In genomic region chr16:17272716-17273115, GRCh38 we compare ENCODE assay signal across 19 cellular contexts.
DNase-seq lines count a peak whose midpoint lies in the region; TF ChIP-seq lines count a peak whose summit lies in the region.
"Had no signal": no experiment of that assay in that cellular context is flagged by ENCODE, and none has a peak within 500 bp of the region (broad histone marks: within the 10 kb centered on the region; RNA-seq: fewer than 3 reads in every experiment).

No MANE protein-coding gene starts in this region.

- H3K27me3 Mint-ChIP-seq in T-helper 1 cell treated with Interleukin-12 subunit alpha and Interleukin-12 subunit beta and Interleukin-4 antibody, amounts not matched to agents 30 μg/mL and 1 μg/mL, for 36 hours (ENCODE audit: low read depth): no peaks in the 10 kb centered on the region
- H3K27me3 Mint-ChIP-seq in activated CD4-positive, alpha-beta memory T cell treated with anti-CD3 and anti-CD28 coated beads for 36 hours: no peaks in the 10 kb centered on the region
- H3K27me3 Mint-ChIP-seq in nephron progenitor cell (ENCODE audit: low read depth, poor library complexity): peaks cover 15% of the 10 kb centered on the region
- H3K27me3 Mint-ChIP-seq: activated naive CD4-positive, alpha-beta T cell treated with anti-CD3 and anti-CD28 coated beads, Interleukin-2, amount 50 U/mL, for 24 hours; CD4-positive, alpha-beta T cell had no signal

- peak overlapping the region; percentile 11 for H3K27ac Mint-ChIP-seq in T-helper 1 cell treated with Interleukin-12 subunit alpha and Interleukin-12 subunit beta and Interleukin-4 antibody, amounts not matched to agents 30 μg/mL and 1 μg/mL, for 36 hours
- H3K27ac Mint-ChIP-seq in activated CD4-positive, alpha-beta memory T cell treated with anti-CD3 and anti-CD28 coated beads for 36 hours: peak overlapping the region; percentile 20
- no peak overlapping the region for H3K27ac Mint-ChIP-seq in nephron progenitor cell
- H3K27ac Mint-ChIP-seq: activated naive CD4-positive, alpha-beta T cell treated with anti-CD3 and anti-CD28 coated beads, Interleukin-2, amount 50 U/mL, for 24 hours; CD4-positive, alpha-beta T cell had no signal

- in situ Hi-C loops in GM13976 (cut with MboI; ENCODE audit: low sequenced_read_pairs, unreplicated experiment): no loop called here

- peaks cover 0 to 59% (median 51%) of the 10 kb centered on the region in 4 donors for H3K4me1 ChIP-seq in sigmoid colon

- 82 to 88% methylated on average over 10 of the region's 10 CpGs for WGBS in sigmoid colon, 2 donors

- H3K9me3 ChIP-seq in sigmoid colon: no peaks in the 10 kb centered on the region
- H3K9me3 ChIP-seq: ovary had no signal

- intact Hi-C loops in activated CD4-positive, alpha-beta memory T cell treated with anti-CD3 and anti-CD28 coated beads for 36 hours (cut with micrococcal nuclease): loop anchor here (1.0 to 5.0 kb wide), 3 partner anchors 70 to 145 kb away; no protein-coding TSS in a partner anchor
- intact Hi-C loops in sigmoid colon (cut with DNase I): loop anchor here (5.0 kb wide), 1 partner anchor 35 kb away; no protein-coding TSS in a partner anchor

- H3K27me3 ChIP-seq in sigmoid colon: no peaks in the 10 kb centered on the region
- H3K27me3 ChIP-seq: ovary had no signal

- H3K36me3 Mint-ChIP-seq in T-helper 1 cell treated with Interleukin-12 subunit alpha and Interleukin-12 subunit beta and Interleukin-4 antibody, amounts not matched to agents 30 μg/mL and 1 μg/mL, for 36 hours (ENCODE audit: low read depth): peaks cover 6% of the 10 kb centered on the region
- no peaks in the 10 kb centered on the region for H3K36me3 Mint-ChIP-seq in activated CD4-positive, alpha-beta memory T cell treated with anti-CD3 and anti-CD28 coated beads for 36 hours
- H3K36me3 Mint-ChIP-seq in nephron progenitor cell (ENCODE audit: low read depth): no peaks in the 10 kb centered on the region

- CTCF ChIA-PET in activated CD4-positive, alpha-beta memory T cell treated with anti-CD3 and anti-CD28 coated beads for 36 hours (lab: Charles Lee): interaction anchor here (0.5 to 1.6 kb wide), 3 partner anchors 11 to 230 kb away, joined by 3 read pairs; no protein-coding TSS in a partner anchor

- H3K27ac ChIP-seq in epithelial cell of prostate (peak overlapping the region; percentile 79), sigmoid colon (peak overlapping the region; percentile 12 to 84 (median 69))
- H3K27ac ChIP-seq: VCaP had no signal

- no peak for DNase-seq in T-helper 1 cell
- no peak for DNase-seq in activated CD4-positive, alpha-beta memory T cell treated with anti-CD3 and anti-CD28 coated beads for 36 hours
- no peak for DNase-seq in epithelial cell of prostate (ENCODE audit: low read depth, low spot score)
- DNase-seq in sigmoid colon: no peak
- DNase-seq in GM13976 (ENCODE audit: low spot score): no peak
- no peak for DNase-seq in activated gamma-delta T cell (lab: John Stamatoyannopoulos, UW)
- DNase-seq in nephron progenitor cell: no peak
- DNase-seq: 8988T; CD4-positive, alpha-beta T cell; hippocampal formation; KG1; midbrain; NCI-H1092 treated with DMSO at 0.1 percent for 48 hours; NCI-H2171; NCI-H82 had no signal

- POLR2A ChIA-PET in activated CD4-positive, alpha-beta memory T cell treated with anti-CD3 and anti-CD28 coated beads for 36 hours (lab: Charles Lee): interaction anchor here (0.6 to 1.1 kb wide), 2 partner anchors 21 to 87 kb away, joined by 3 read pairs; no protein-coding TSS in a partner anchor

- TF ChIP-seq CTCF in sigmoid colon (IDR thresholded peaks at IDR 0.05): no peak
- no peak for TF ChIP-seq CTCF in GM13976 (IDR thresholded peaks at IDR 0.05; ENCODE audit: borderline replicate concordance, control extremely low read depth, extremely low read depth, insufficient read depth, missing control alignments)
- TF ChIP-seq CTCF in nephron progenitor cell (IDR thresholded peaks at IDR 0.05): no peak

- no peak overlapping the region for H3K4me3 ChIP-seq in sigmoid colon
- H3K4me3 ChIP-seq: ovary had no signal

- no peak for TF ChIP-seq EP300 in sigmoid colon (IDR thresholded peaks at IDR 0.05)

- H3K4me3 Mint-ChIP-seq in T-helper 1 cell treated with Interleukin-12 subunit alpha and Interleukin-12 subunit beta and Interleukin-4 antibody, amounts not matched to agents 30 μg/mL and 1 μg/mL, for 36 hours: peak overlapping the region; percentile 57
- H3K4me3 Mint-ChIP-seq in activated CD4-positive, alpha-beta memory T cell treated with anti-CD3 and anti-CD28 coated beads for 36 hours: no peak overlapping the region
- H3K4me3 Mint-ChIP-seq in nephron progenitor cell: no peak overlapping the region
- H3K4me3 Mint-ChIP-seq: activated naive CD4-positive, alpha-beta T cell treated with anti-CD3 and anti-CD28 coated beads, Interleukin-2, amount 50 U/mL, for 24 hours; CD4-positive, alpha-beta T cell had no signal

- TF ChIP-seq POLR2A in sigmoid colon (IDR thresholded peaks at IDR 0.05): no peak

- H3K4me1 Mint-ChIP-seq in T-helper 1 cell treated with Interleukin-12 subunit alpha and Interleukin-12 subunit beta and Interleukin-4 antibody, amounts not matched to agents 30 μg/mL and 1 μg/mL, for 36 hours (ENCODE audit: low read depth): peaks cover 45% of the 10 kb centered on the region
- peaks cover 41% of the 10 kb centered on the region for H3K4me1 Mint-ChIP-seq in activated CD4-positive, alpha-beta memory T cell treated with anti-CD3 and anti-CD28 coated beads for 36 hours (ENCODE audit: low read depth)
- peaks cover 22% of the 10 kb centered on the region for H3K4me1 Mint-ChIP-seq in nephron progenitor cell

- H3K9me3 Mint-ChIP-seq in T-helper 1 cell treated with Interleukin-12 subunit alpha and Interleukin-12 subunit beta and Interleukin-4 antibody, amounts not matched to agents 30 μg/mL and 1 μg/mL, for 36 hours: no peaks in the 10 kb centered on the region
- H3K9me3 Mint-ChIP-seq in activated CD4-positive, alpha-beta memory T cell treated with anti-CD3 and anti-CD28 coated beads for 36 hours: no peaks in the 10 kb centered on the region
- H3K9me3 Mint-ChIP-seq in nephron progenitor cell: no peaks in the 10 kb centered on the region
- H3K9me3 Mint-ChIP-seq: activated naive CD4-positive, alpha-beta T cell treated with anti-CD3 and anti-CD28 coated beads, Interleukin-2, amount 50 U/mL, for 24 hours; CD4-positive, alpha-beta T cell had no signal

- H3K36me3 ChIP-seq in sigmoid colon: no peaks in the 10 kb centered on the region
- H3K36me3 ChIP-seq: ovary had no signal
